Comparison of ENCODE assay signal across 19 cellular contexts in genomic region chr7:96300981-96301380, GRCh38.
"Had no signal": no experiment of that assay in that cellular context is flagged by ENCODE, and none has a peak within 500 bp of the region (broad histone marks: within the 10 kb centered on the region; RNA-seq: fewer than 3 reads in every experiment).

No MANE protein-coding gene starts in this region.

- H3K4me2 ChIP-seq: neural progenitor cell had no signal

- H3K9ac ChIP-seq: neural progenitor cell had no signal

- H3K27ac ChIP-seq: adrenal gland, coronary artery, esophagus muscularis mucosa, heart right ventricle, neural progenitor cell, ovary, testis, upper lobe of right lung had no signal

- H3K4me3 ChIP-seq: adrenal gland, coronary artery, esophagus muscularis mucosa, heart right ventricle, neural progenitor cell, ovary, testis, upper lobe of right lung had no signal

- H3K9me3 ChIP-seq: adrenal gland, esophagus muscularis mucosa, heart right ventricle, ovary, testis, upper lobe of right lung had no signal

- H2AFZ ChIP-seq: neural progenitor cell had no signal

- DNase-seq: activated B cell treated with CpG ODN at 0.5 μM for 24 hours; activated CD4-positive, alpha-beta T cell treated with anti-CD3 and anti-CD28 coated beads for 48 hours; activated CD8-positive, alpha-beta T cell treated with anti-CD3 and anti-CD28 coated beads for 36 hours; activated effector memory CD4-positive, alpha-beta T cell treated with anti-CD3 and anti-CD28 coated beads, Interleukin-2, amount 50 U/mL, for 16 hours; activated T-cell treated with anti-CD3 and anti-CD28 coated beads, Interleukin-2, amount 50 U/mL, for 4 hours; adrenal gland; caudate nucleus; effector CD4-positive, alpha-beta T cell; heart right ventricle; naive B cell; ovary; stimulated activated CD4-positive, alpha-beta T cell treated with anti-CD3 and anti-CD28 coated beads, Interleukin-4, amount 100 ng/mL, for 24 hours; stimulated activated CD8-positive, alpha-beta memory T cell treated with anti-CD3 and anti-CD28 coated beads, Interleukin-4, amount 100 ng/mL, for 48 hours; stimulated activated naive CD8-positive, alpha-beta T cell treated with anti-CD3 and anti-CD28 coated beads, Interleukin-15, Interleukin-2, amounts not matched to agents 100 U/mL and 50 U/mL, for 24 hours; testis; upper lobe of right lung had no signal

- H3K4me1 ChIP-seq: neural progenitor cell, testis had no signal

- H3K36me3 ChIP-seq: neural progenitor cell, ovary had no signal

- ATAC-seq: activated CD8-positive, alpha-beta T cell treated with anti-CD3 and anti-CD28 coated beads for 36 hours; activated T-cell treated with anti-CD3 and anti-CD28 coated beads, Interleukin-2, amount 50 U/mL, for 4 hours; heart right ventricle; stimulated activated naive CD8-positive, alpha-beta T cell treated with anti-CD3 and anti-CD28 coated beads, Interleukin-15, Interleukin-2, amounts not matched to agents 100 U/mL and 50 U/mL, for 24 hours; upper lobe of right lung had no signal

- H3K27me3 ChIP-seq: adrenal gland, esophagus muscularis mucosa, heart right ventricle, neural progenitor cell, ovary, testis, upper lobe of right lung had no signal
